ENCODE assay signal across 3 cellular contexts in genomic region chr2:62524293-62524941, GRCh38.
A peak's percentile ranks its signal among the peaks of the same experiment; 100 is the strongest.
TF ChIP-seq lines count a peak whose summit lies in the region.

No MANE protein-coding gene starts in this region.

TF ChIP-seq in A549, 52 proteins besides CTCF, POLR2A, EP300 and RAD21:
- TF ChIP-seq HEYL (CRISPR knock-in tag; IDR thresholded peaks at IDR 0.05) = no peak
- no peak for TF ChIP-seq HOXB13 (CRISPR knock-in tag; IDR thresholded peaks at IDR 0.05; ENCODE audit: low read depth)
- no peak for TF ChIP-seq BHLHE40 (IDR thresholded peaks at IDR 0.05; ENCODE audit: low read depth, low read length)
- TF ChIP-seq GATA3 (IDR thresholded peaks at IDR 0.05; ENCODE audit: borderline replicate concordance) = no peak
- TF ChIP-seq CHD2 (IDR thresholded peaks at IDR 0.05; ENCODE audit: low read length, partially characterized antibody) = no peak
- TF ChIP-seq JUNB (IDR thresholded peaks at IDR 0.05) = no peak
- no peak for TF ChIP-seq MAX (IDR thresholded peaks at IDR 0.05)
- no peak for TF ChIP-seq BCL3 (IDR thresholded peaks at IDR 0.05)
- TF ChIP-seq MAFK (IDR thresholded peaks at IDR 0.05; ENCODE audit: partially characterized antibody) = no peak
- TF ChIP-seq ZSCAN20 (CRISPR knock-in tag; IDR thresholded peaks at IDR 0.05) = no peak
- no peak for TF ChIP-seq ATOH8 (CRISPR knock-in tag; IDR thresholded peaks at IDR 0.05; ENCODE audit: low read depth)
- TF ChIP-seq ELK1 (IDR thresholded peaks at IDR 0.05; ENCODE audit: low read depth, low read length) = no peak
- TF ChIP-seq KDM1A (IDR thresholded peaks at IDR 0.05; ENCODE audit: low read depth) = no peak
- no peak for TF ChIP-seq JUN (IDR thresholded peaks at IDR 0.05)
- TF ChIP-seq NR3C1 (IDR thresholded peaks at IDR 0.05) = no peak
- no peak for TF ChIP-seq RNF2 (IDR thresholded peaks at IDR 0.05; ENCODE audit: borderline replicate concordance, low read depth)
- no peak for TF ChIP-seq ZNF302 (CRISPR knock-in tag; IDR thresholded peaks at IDR 0.05)
- TF ChIP-seq CBX2 (IDR thresholded peaks at IDR 0.05; ENCODE audit: borderline replicate concordance, low read depth) = no peak
TF ChIP-seq in A549: peak in this region for 0.

TF ChIP-seq in IMR-90, 13 proteins besides CTCF, POLR2A, EP300 and RAD21:
- TF ChIP-seq NFE2L2 (IDR thresholded peaks at IDR 0.05; ENCODE audit: low read depth, low read length) (no peak), RCOR1 (IDR thresholded peaks at IDR 0.05; ENCODE audit: insufficient replicate concordance, low read length) (no peak), CEBPB (IDR thresholded peaks at IDR 0.05; ENCODE audit: low read depth, low read length) (no peak), USF2 (IDR thresholded peaks at IDR 0.05; ENCODE audit: low read depth, low read length) (no peak), BHLHE40 (IDR thresholded peaks at IDR 0.05; ENCODE audit: low read depth, low read length) (no peak), ELK1 (IDR thresholded peaks at IDR 0.05; ENCODE audit: borderline replicate concordance, low read depth, low read length) (no peak), MXI1 (IDR thresholded peaks at IDR 0.05; ENCODE audit: borderline replicate concordance, low read depth, low read length) (no peak), RFX5 (IDR thresholded peaks at IDR 0.05; ENCODE audit: low read depth, low read length) (no peak), CHD1 (IDR thresholded peaks at IDR 0.05; ENCODE audit: low read depth, low read length) (no peak), MAZ (IDR thresholded peaks at IDR 0.05; ENCODE audit: borderline replicate concordance, low read depth, low read length) (no peak), SMC3 (IDR thresholded peaks at IDR 0.05; ENCODE audit: low read depth, low read length) (no peak)

TF ChIP-seq in liver, 16 proteins besides CTCF, POLR2A, EP300 and RAD21:
- TF ChIP-seq HNF4A (conservative IDR thresholded peaks at IDR 0.05) (no peak), SP1 (IDR thresholded peaks at IDR 0.05) (no peak), NR2F2 (IDR thresholded peaks at IDR 0.05) (peak; percentile 63)
